ENCODE assay signal across 8 cellular contexts in genomic region chr1:156751724-156752481, GRCh38. TPM values are rescaled to one million over a fixed set of nuclear protein-coding genes. Genes with fewer than 3 reads are reported as not detected.
DNase-seq lines count a peak whose midpoint lies in the region; ATAC-seq and TF ChIP-seq lines count a peak whose summit lies in the region.

No MANE protein-coding gene starts in this region.

- TF ChIP-seq CTCF in Caco-2 (IDR thresholded peaks at IDR 0.05; ENCODE audit: insufficient read depth in 1 of 2, low read depth in 1 of 2, low read length in 1 of 2, severe bottlenecking in 1 of 2, unreplicated experiment in 1 of 2): peak in 1 of 2 experiments; percentile 23
- no peak for TF ChIP-seq CTCF in OCI-LY1 (IDR thresholded peaks at IDR 0.05; ENCODE audit: low read length)

- H3K4me3 Mint-ChIP-seq in Caco-2 (ENCODE audit: unreplicated experiment): peak overlapping the region; percentile 79

- no TSS peak for BruUV-seq in Caco-2 (replicated peaks; lab: Mats Ljungman, UMichigan)

- intact Hi-C loops in Caco-2 (cut with micrococcal nuclease; ENCODE audit: unreplicated experiment): loop anchor here (1.0 kb wide), 2 partner anchors 15 to 24 kb away; partner anchors contain the start of genes ISG20L2, METTL25B and PRCC

- peak overlapping the region; percentile 88 for H3K27ac ChIP-seq in OCI-LY1 (ENCODE audit: low read depth, low read length, poor library complexity, severe bottlenecking)

- H3K27ac Mint-ChIP-seq in Caco-2 (ENCODE audit: unreplicated experiment): peak overlapping the region; percentile 100

- H3K36me3 Mint-ChIP-seq in Caco-2 (ENCODE audit: insufficient read depth, unreplicated experiment): peaks cover 23% of the 10 kb centered on the region

- H3K36me3 ChIP-seq in Caco-2 (ENCODE audit: control insufficient read depth, insufficient read depth, low read length) (peaks cover 3% of the 10 kb centered on the region), OCI-LY1 (ENCODE audit: insufficient read depth, low read length) (peaks cover 9% of the 10 kb centered on the region; the same call in 1 of the 2 replicates)

- H3K9me3 Mint-ChIP-seq in Caco-2 (ENCODE audit: unreplicated experiment): no peaks in the 10 kb centered on the region

- peak; percentile 61 for ATAC-seq in GM21423 (IDR thresholded peaks at IDR 0.05; ENCODE audit: unreplicated experiment)

- CTCF ChIA-PET in Caco-2 (lab: Charles Lee): interaction anchor here (0.6 to 2.5 kb wide), 9 partner anchors 10 to 63 kb away, joined by 3 to 24 read pairs (median 4); partner anchors contain the start of genes ISG20L2, METTL25B, MRPL24 and PRCC

- no peaks in the 10 kb centered on the region for H3K9me2 ChIP-seq in OCI-LY1 (ENCODE audit: low read depth, low read length)

- H3K79me2 ChIP-seq in OCI-LY1 (ENCODE audit: insufficient read depth, low read length): peaks cover 41% of the 10 kb centered on the region

- H3K4me1 ChIP-seq in Caco-2: peaks cover 34% of the 10 kb centered on the region
- H3K4me1 ChIP-seq in OCI-LY1 (ENCODE audit: insufficient read depth, low read length, severe bottlenecking): peaks cover 42% of the 10 kb centered on the region

- DNase-seq in Caco-2 (peak; percentile 96 to 99), HuH-7.5 (ENCODE audit: low spot score) (peak; percentile 97), activated T-cell treated with anti-CD3 and anti-CD28 coated beads for 24 hours (ENCODE audit: low read depth) (peak; percentile 98), epidermal melanocyte (ENCODE audit: insufficient read length, low spot score) (peak; percentile 91), middle frontal gyrus (ENCODE audit: extremely low spot score, low spot score) (peak; percentile 93)
- peak; percentile 94 to 98 for DNase-seq in stimulated activated CD8-positive, alpha-beta memory T cell treated with anti-CD3 and anti-CD28 coated beads, Interleukin-15, amount 100 ng/mL, for 48 hours (ENCODE audit: low read depth in 2 of 2)

- no peaks in the 10 kb centered on the region for H4K20me1 ChIP-seq in OCI-LY1 (ENCODE audit: insufficient read depth, low read length)

- H3K27me3 ChIP-seq in Caco-2 (replicated peaks; ENCODE audit: control insufficient read depth, insufficient read depth, low read length) (no peaks in the 10 kb centered on the region), OCI-LY1 (ENCODE audit: insufficient read depth, low read length) (no peaks in the 10 kb centered on the region)

- no peaks in the 10 kb centered on the region for H3K9me3 ChIP-seq in Caco-2
- no peaks in the 10 kb centered on the region for H3K9me3 ChIP-seq in OCI-LY1 (ENCODE audit: low read length)

- H3K9ac ChIP-seq in OCI-LY1 (ENCODE audit: low read length): peak overlapping the region; percentile 99

- no peaks in the 10 kb centered on the region for H3K27me3 Mint-ChIP-seq in Caco-2 (ENCODE audit: insufficient read depth, unreplicated experiment)

- H2AFZ ChIP-seq in OCI-LY1 (ENCODE audit: low read length): no peak overlapping the region

- peak overlapping the region; percentile 55 for H3K4me3 ChIP-seq in Caco-2 (ENCODE audit: low read depth, low read length)
- peak overlapping the region; percentile 91 for H3K4me3 ChIP-seq in OCI-LY1 (ENCODE audit: low read depth, low read length, poor library complexity, severe bottlenecking)

- H3F3A ChIP-seq in OCI-LY1 (ENCODE audit: insufficient read depth, low read length): no peaks in the 10 kb centered on the region

- H3K4me2 ChIP-seq in OCI-LY1 (ENCODE audit: low read length): peak overlapping the region; percentile 85

- peaks cover 21% of the 10 kb centered on the region for H3K4me1 Mint-ChIP-seq in Caco-2 (ENCODE audit: low read depth, unreplicated experiment)

- POLR2A ChIA-PET in Caco-2 (lab: Charles Lee): interaction anchor here (0.6 to 3.3 kb wide), 10 partner anchors 11 to 439 kb away, joined by 3 to 74 read pairs (median 4); partner anchors contain the start of genes ISG20L2, METTL25B, MRPL24 and PRCC

RNA-seq across cellular contexts. Expression of gene HDGF, which starts 0.4 kb away (rescaled TPM):
- 414 and 431 TPM in 2 replicates for total RNA-seq in Caco-2 (2022)

RNA-seq across cellular contexts. Expression of gene MRPL24, which starts 11.0 kb away (rescaled TPM):
- total RNA-seq in Caco-2 (2022): 52.6 and 54.2 TPM in 2 replicates

RNA-seq across cellular contexts. Expression of gene PRCC, which starts 15.4 kb away (rescaled TPM):
- 94.4 and 101 TPM in 2 replicates for total RNA-seq in Caco-2 (2022)

RNA-seq across cellular contexts. Expression of gene ISG20L2, which starts 23.3 kb away (rescaled TPM):
- total RNA-seq in Caco-2 (2022): 42.3 and 44.1 TPM in 2 replicates

RNA-seq across cellular contexts. Expression of gene METTL25B, which starts 23.6 kb away (rescaled TPM):
- total RNA-seq in Caco-2 (2022): 26.6 and 27.6 TPM in 2 replicates

Comparison
In these comparisons a context has a peak if more than half of its experiments do, and no peak if none do; other contexts are left out.
1. Peak in every context shown above with its lines: DNase-seq, ATAC-seq, H3K4me3 ChIP-seq and H3K27ac ChIP-seq.